ENCODE assay signal across 20 cellular contexts in genomic region chr14:61953602-61954001, GRCh38.
"Had no signal": no experiment of that assay in that cellular context is flagged by ENCODE, and none has a peak within 500 bp of the region (broad histone marks: within the 10 kb centered on the region; RNA-seq: fewer than 3 reads in every experiment).

No MANE protein-coding gene starts in this region.

- H3K27ac Mint-ChIP-seq: naive thymus-derived CD4-positive, alpha-beta T cell; nephron progenitor cell; stimulated activated naive B cell treated with anti-CD40 and anti-IgM and Interleukin-4, amounts not matched to agents 10 μg/mL and 1 μg/mL and 100 μg/mL, for 72 hours; stimulated activated naive CD8-positive, alpha-beta T cell treated with anti-CD3 and anti-CD28 coated beads, Interleukin-15, amount 100 ng/mL, for 72 hours had no signal

- H3K4me1 ChIP-seq: left ventricle myocardium inferior, lower lobe of right lung, parathyroid adenoma, prostate gland, right lobe of liver, testis, tibial nerve had no signal

- H3K79me2 ChIP-seq: parathyroid adenoma had no signal

- H3K36me3 Mint-ChIP-seq: naive thymus-derived CD4-positive, alpha-beta T cell; stimulated activated naive B cell treated with anti-CD40 and anti-IgM and Interleukin-4, amounts not matched to agents 10 μg/mL and 1 μg/mL and 100 μg/mL, for 72 hours had no signal

- ATAC-seq: esophagus mucosa; left cardiac atrium; lower lobe of right lung; naive thymus-derived CD4-positive, alpha-beta T cell; right lobe of liver; stimulated activated naive B cell treated with anti-CD40 and anti-IgM and Interleukin-4, amounts not matched to agents 10 μg/mL and 1 μg/mL and 100 μg/mL, for 72 hours; stimulated activated naive CD8-positive, alpha-beta T cell treated with anti-CD3 and anti-CD28 coated beads, Interleukin-15, amount 100 ng/mL, for 72 hours had no signal

- FAIRE-seq: endometrium, frontal cortex had no signal

- H3K4me3 Mint-ChIP-seq: naive thymus-derived CD4-positive, alpha-beta T cell; nephron progenitor cell; stimulated activated naive B cell treated with anti-CD40 and anti-IgM and Interleukin-4, amounts not matched to agents 10 μg/mL and 1 μg/mL and 100 μg/mL, for 72 hours; stimulated activated naive CD8-positive, alpha-beta T cell treated with anti-CD3 and anti-CD28 coated beads, Interleukin-15, amount 100 ng/mL, for 72 hours had no signal

- H3K27ac ChIP-seq: left ventricle myocardium inferior, lower lobe of right lung, parathyroid adenoma, prostate gland, right lobe of liver, testis, tibial nerve had no signal

- H3K36me3 ChIP-seq: left ventricle myocardium inferior, lower lobe of right lung, prostate gland, right lobe of liver, tibial nerve had no signal

- H3K27me3 ChIP-seq: right lobe of liver, testis, tibial nerve had no signal

- H3K4me1 Mint-ChIP-seq: naive thymus-derived CD4-positive, alpha-beta T cell; nephron progenitor cell; stimulated activated naive B cell treated with anti-CD40 and anti-IgM and Interleukin-4, amounts not matched to agents 10 μg/mL and 1 μg/mL and 100 μg/mL, for 72 hours; stimulated activated naive CD8-positive, alpha-beta T cell treated with anti-CD3 and anti-CD28 coated beads, Interleukin-15, amount 100 ng/mL, for 72 hours had no signal

- H3K9ac ChIP-seq: parathyroid adenoma had no signal

- H2AFZ ChIP-seq: parathyroid adenoma had no signal

- H3K9me3 ChIP-seq: prostate gland, testis had no signal

- H3K4me3 ChIP-seq: left ventricle myocardium inferior, lower lobe of right lung, prostate gland, right lobe of liver, testis, tibial nerve had no signal

- DNase-seq: effector memory CD4-positive, alpha-beta T cell; glutamatergic neuron; islet precursor cell; left cardiac atrium; left ventricle myocardium inferior; lower lobe of right lung; naive thymus-derived CD4-positive, alpha-beta T cell; nephron progenitor cell; retina; right lobe of liver; stimulated activated CD4-positive, alpha-beta T cell treated with anti-CD3 and anti-CD28 coated beads, Interleukin-4, amount 100 ng/mL, for 1 hour; stimulated activated naive B cell treated with anti-CD40 and anti-IgM and Interleukin-4, amounts not matched to agents 10 μg/mL and 1 μg/mL and 100 μg/mL, for 72 hours; stimulated activated naive CD8-positive, alpha-beta T cell treated with anti-CD3 and anti-CD28 coated beads, Interleukin-15, amount 100 ng/mL, for 72 hours; testis had no signal
